In the genomic region with DNA sequence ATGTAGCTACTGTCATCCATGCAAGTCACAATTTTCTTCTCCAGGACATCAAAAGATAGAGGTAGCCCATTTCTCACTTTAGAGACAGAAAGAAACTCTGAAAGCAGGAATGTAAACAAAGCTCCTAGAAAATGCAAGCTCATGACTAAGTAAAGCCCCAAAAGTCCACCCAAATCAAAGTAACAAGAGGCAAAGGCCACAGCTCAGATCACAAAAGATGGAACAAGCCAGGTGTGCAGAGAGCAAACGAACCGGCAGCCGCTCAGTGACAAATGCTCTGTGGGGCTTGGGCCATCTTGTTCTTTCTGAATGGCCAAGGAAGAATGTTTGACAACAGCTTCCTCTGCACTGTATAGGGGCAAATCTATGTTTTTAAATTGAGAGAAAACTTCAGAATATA, we compare ENCODE assay signal across 32 cellular contexts.
"Had no signal": no experiment of that assay in that cellular context is flagged by ENCODE, and none has a peak within 500 bp of the region (broad histone marks: within the 10 kb centered on the region; RNA-seq: fewer than 3 reads in every experiment).

No MANE protein-coding gene starts in this region.

- H3K27me3 Mint-ChIP-seq: activated CD8-positive, alpha-beta memory T cell treated with anti-CD3 and anti-CD28 coated beads, Interleukin-2, amount 10 ng/mL, durations not matched to agents 7 days and 5 days had no signal

- H3K4me3 ChIP-seq: adrenal gland, body of pancreas, esophagus squamous epithelium, gastroesophageal sphincter, heart right ventricle had no signal

- ATAC-seq: activated CD4-positive, alpha-beta T cell treated with anti-CD3 and anti-CD28 coated beads for 36 hours; activated CD8-positive, alpha-beta memory T cell treated with anti-CD3 and anti-CD28 coated beads, Interleukin-2, amount 10 ng/mL, durations not matched to agents 7 days and 5 days; activated CD8-positive, alpha-beta T cell treated with anti-CD3 and anti-CD28 coated beads, Interleukin-2, amount 10 ng/mL, durations not matched to agents 7 days and 5 days; activated naive CD8-positive, alpha-beta T cell treated with anti-CD3 and anti-CD28 coated beads, Interleukin-2, amount 50 U/mL, for 24 hours; body of pancreas; effector memory CD8-positive, alpha-beta T cell; gastroesophageal sphincter; heart right ventricle had no signal

- H3K4me1 ChIP-seq: adrenal gland, body of pancreas, esophagus squamous epithelium, gastroesophageal sphincter, heart right ventricle had no signal

- H3K27ac Mint-ChIP-seq: activated CD4-positive, alpha-beta memory T cell treated with anti-CD3 and anti-CD28 coated beads for 36 hours; activated CD4-positive, alpha-beta T cell treated with anti-CD3 and anti-CD28 coated beads for 36 hours; activated CD4-positive, alpha-beta T cell treated with anti-CD3 and anti-CD28 coated beads, Interleukin-2, amount 10 ng/mL, durations not matched to agents 24 days and 14 days; activated CD8-positive, alpha-beta memory T cell treated with anti-CD3 and anti-CD28 coated beads, Interleukin-2, amount 10 ng/mL, durations not matched to agents 7 days and 5 days; activated CD8-positive, alpha-beta T cell treated with anti-CD3 and anti-CD28 coated beads, Interleukin-2, amount 10 ng/mL, durations not matched to agents 7 days and 5 days; activated naive CD4-positive, alpha-beta T cell treated with anti-CD3 and anti-CD28 coated beads for 36 hours; activated naive CD4-positive, alpha-beta T cell treated with anti-CD3 and anti-CD28 coated beads, Interleukin-2, amount 50 U/mL, for 24 hours; activated naive CD8-positive, alpha-beta T cell treated with anti-CD3 and anti-CD28 coated beads for 36 hours; activated naive CD8-positive, alpha-beta T cell treated with anti-CD3 and anti-CD28 coated beads, Interleukin-2, amount 50 U/mL, for 24 hours; activated T-helper 1 cell treated with anti-CD3 and anti-CD28 coated beads, Interleukin-12 subunit alpha, Interleukin-12 subunit beta, Interleukin-2, Interleukin-4 antibody, amounts not matched to agents 30 ng/mL and 10 ng/mL and 1 ng/mL, durations not matched to agents 14 hours and 24 hours and 36 hours; activated T-helper 2 cell treated with anti-CD3 and anti-CD28 coated beads, Interferon-gamma antibody, Interleukin-2, Interleukin-4, amounts not matched to agents 10 μg/mL and 5 μg/mL and 100 μg/mL, durations not matched to agents 14 hours and 24 hours and 36 hours; effector memory CD8-positive, alpha-beta T cell had no signal

- H3K27ac ChIP-seq: adrenal gland, body of pancreas, esophagus squamous epithelium, gastroesophageal sphincter, heart right ventricle had no signal

- DNase-seq: activated CD4-positive, alpha-beta memory T cell treated with anti-CD3 and anti-CD28 coated beads for 36 hours; activated CD4-positive, alpha-beta T cell treated with anti-CD3 and anti-CD28 coated beads for 36 hours; activated CD4-positive, alpha-beta T cell treated with anti-CD3 and anti-CD28 coated beads, Interleukin-2, amount 10 ng/mL, durations not matched to agents 24 days and 14 days; activated CD4-positive, CD25-positive, alpha-beta regulatory T cell; activated CD4-positive, CD25-positive, alpha-beta regulatory T cell treated with anti-CD3 and anti-CD28 coated beads, Interleukin-2, amount 50 U/mL, for 72 hours; activated CD8-positive, alpha-beta memory T cell treated with anti-CD3 and anti-CD28 coated beads, Interleukin-2, amount 10 ng/mL, durations not matched to agents 7 days and 5 days; activated CD8-positive, alpha-beta memory T cell treated with anti-CD3 and anti-CD28 coated beads, Interleukin-2, amount 50 U/mL, for 4 hours; activated CD8-positive, alpha-beta T cell treated with anti-CD3 and anti-CD28 coated beads, Interleukin-2, amount 10 ng/mL, durations not matched to agents 7 days and 5 days; activated effector memory CD4-positive, alpha-beta T cell treated with anti-CD3 and anti-CD28 coated beads, Interleukin-2, amount 50 U/mL, for 16 hours; activated naive CD4-positive, alpha-beta T cell treated with anti-CD3 and anti-CD28 coated beads for 36 hours; activated naive CD8-positive, alpha-beta T cell treated with anti-CD3 and anti-CD28 coated beads for 36 hours; activated naive CD8-positive, alpha-beta T cell treated with anti-CD3 and anti-CD28 coated beads, Interleukin-2, amount 50 U/mL, for 24 hours; activated T-cell treated with anti-CD3 and anti-CD28 coated beads, Interleukin-2, amount 50 U/mL, for 1 hour; activated T-cell treated with anti-CD3 and anti-CD28 coated beads, Interleukin-2, amount 50 U/mL, for 48 hours; adrenal gland; amygdala; aorta; body of pancreas; caudate nucleus; cortex of kidney; dermis blood vessel endothelial cell; effector CD4-positive, alpha-beta T cell; effector memory CD8-positive, alpha-beta T cell; erythroblast; esophagus squamous epithelium; foreskin melanocyte; heart right ventricle; T-helper 2 cell had no signal

- H3K36me3 Mint-ChIP-seq: activated CD4-positive, alpha-beta memory T cell treated with anti-CD3 and anti-CD28 coated beads for 36 hours; activated CD8-positive, alpha-beta memory T cell treated with anti-CD3 and anti-CD28 coated beads, Interleukin-2, amount 10 ng/mL, durations not matched to agents 7 days and 5 days; activated naive CD4-positive, alpha-beta T cell treated with anti-CD3 and anti-CD28 coated beads, Interleukin-2, amount 50 U/mL, for 24 hours; activated naive CD8-positive, alpha-beta T cell treated with anti-CD3 and anti-CD28 coated beads for 36 hours had no signal

- H3K27me3 ChIP-seq: adrenal gland, body of pancreas, esophagus squamous epithelium had no signal

- H3K9me3 ChIP-seq: adrenal gland, body of pancreas, esophagus squamous epithelium, gastroesophageal sphincter, heart right ventricle had no signal

- H3K9me3 Mint-ChIP-seq: activated CD4-positive, alpha-beta memory T cell treated with anti-CD3 and anti-CD28 coated beads for 36 hours; activated CD4-positive, alpha-beta T cell treated with anti-CD3 and anti-CD28 coated beads, Interleukin-2, amount 10 ng/mL, durations not matched to agents 24 days and 14 days; activated naive CD4-positive, alpha-beta T cell treated with anti-CD3 and anti-CD28 coated beads for 36 hours; activated naive CD8-positive, alpha-beta T cell treated with anti-CD3 and anti-CD28 coated beads for 36 hours; activated naive CD8-positive, alpha-beta T cell treated with anti-CD3 and anti-CD28 coated beads, Interleukin-2, amount 50 U/mL, for 24 hours; activated T-helper 1 cell treated with anti-CD3 and anti-CD28 coated beads, Interleukin-12 subunit alpha, Interleukin-12 subunit beta, Interleukin-2, Interleukin-4 antibody, amounts not matched to agents 30 ng/mL and 10 ng/mL and 1 ng/mL, durations not matched to agents 14 hours and 24 hours and 36 hours; activated T-helper 2 cell treated with anti-CD3 and anti-CD28 coated beads, Interferon-gamma antibody, Interleukin-2, Interleukin-4, amounts not matched to agents 10 μg/mL and 5 μg/mL and 100 μg/mL, durations not matched to agents 14 hours and 24 hours and 36 hours had no signal

- H3K4me3 Mint-ChIP-seq: activated CD4-positive, alpha-beta memory T cell treated with anti-CD3 and anti-CD28 coated beads for 36 hours; activated CD4-positive, alpha-beta T cell treated with anti-CD3 and anti-CD28 coated beads for 36 hours; activated CD4-positive, alpha-beta T cell treated with anti-CD3 and anti-CD28 coated beads, Interleukin-2, amount 10 ng/mL, durations not matched to agents 24 days and 14 days; activated CD8-positive, alpha-beta memory T cell treated with anti-CD3 and anti-CD28 coated beads, Interleukin-2, amount 10 ng/mL, durations not matched to agents 7 days and 5 days; activated CD8-positive, alpha-beta T cell treated with anti-CD3 and anti-CD28 coated beads, Interleukin-2, amount 10 ng/mL, durations not matched to agents 7 days and 5 days; activated naive CD4-positive, alpha-beta T cell treated with anti-CD3 and anti-CD28 coated beads for 36 hours; activated naive CD4-positive, alpha-beta T cell treated with anti-CD3 and anti-CD28 coated beads, Interleukin-2, amount 50 U/mL, for 24 hours; activated naive CD8-positive, alpha-beta T cell treated with anti-CD3 and anti-CD28 coated beads for 36 hours; activated naive CD8-positive, alpha-beta T cell treated with anti-CD3 and anti-CD28 coated beads, Interleukin-2, amount 50 U/mL, for 24 hours; activated T-helper 1 cell treated with anti-CD3 and anti-CD28 coated beads, Interleukin-12 subunit alpha, Interleukin-12 subunit beta, Interleukin-2, Interleukin-4 antibody, amounts not matched to agents 30 ng/mL and 10 ng/mL and 1 ng/mL, durations not matched to agents 14 hours and 24 hours and 36 hours; effector memory CD8-positive, alpha-beta T cell had no signal

- H3K4me1 Mint-ChIP-seq: activated CD4-positive, alpha-beta T cell treated with anti-CD3 and anti-CD28 coated beads, Interleukin-2, amount 10 ng/mL, durations not matched to agents 24 days and 14 days; activated CD8-positive, alpha-beta memory T cell treated with anti-CD3 and anti-CD28 coated beads, Interleukin-2, amount 10 ng/mL, durations not matched to agents 7 days and 5 days; activated naive CD4-positive, alpha-beta T cell treated with anti-CD3 and anti-CD28 coated beads, Interleukin-2, amount 50 U/mL, for 24 hours; activated naive CD8-positive, alpha-beta T cell treated with anti-CD3 and anti-CD28 coated beads, Interleukin-2, amount 50 U/mL, for 24 hours had no signal

- H3K36me3 ChIP-seq: adrenal gland, esophagus squamous epithelium, gastroesophageal sphincter, heart right ventricle had no signal
